19 cellular contexts compared by ENCODE assay signal in the genomic region with DNA sequence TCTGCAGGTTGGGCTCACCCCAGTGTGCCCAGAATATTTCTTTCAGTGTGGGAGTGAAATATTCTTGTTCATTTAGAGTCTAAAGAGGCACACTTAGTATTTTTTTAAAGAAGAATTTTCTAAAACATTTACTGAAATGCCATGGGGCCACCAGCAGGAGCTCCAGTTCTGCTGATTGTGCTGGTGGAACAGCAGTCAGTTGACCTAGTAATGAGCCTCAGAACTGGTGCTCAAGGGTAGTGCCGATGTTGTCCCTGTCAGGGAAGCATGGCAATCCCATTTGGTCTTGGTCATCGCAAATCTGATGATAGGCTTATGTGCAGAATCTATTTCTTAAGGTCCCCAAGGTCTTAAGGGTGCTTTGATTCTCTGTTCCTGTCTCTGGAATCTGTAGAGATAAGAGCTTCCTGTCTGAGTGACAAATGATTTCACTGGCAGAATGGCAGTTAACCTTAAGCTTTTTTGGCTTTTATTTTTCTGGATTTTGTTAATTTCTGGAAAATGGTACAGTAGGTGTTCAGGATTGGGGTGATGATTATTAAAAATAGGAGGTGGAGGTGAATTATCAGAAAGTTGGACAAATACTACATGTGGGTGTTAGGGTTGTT. TPM values are rescaled to one million over a fixed set of nuclear protein-coding genes. Genes with fewer than 3 reads are reported as not detected.
A peak's percentile ranks its signal among the peaks of the same experiment; 100 is the strongest.
DNase-seq lines count a peak whose midpoint lies in the region; ATAC-seq and TF ChIP-seq lines count a peak whose summit lies in the region.
"Had no signal": no experiment of that assay in that cellular context is flagged by ENCODE, and none has a peak within 500 bp of the region (broad histone marks: within the 10 kb centered on the region; RNA-seq: fewer than 3 reads in every experiment).

No MANE protein-coding gene starts in this region.

- H3K4me3 Mint-ChIP-seq in activated naive CD4-positive, alpha-beta T cell treated with anti-CD3 and anti-CD28 coated beads for 36 hours = no peak overlapping the region
- no peak overlapping the region for H3K4me3 Mint-ChIP-seq in activated CD4-positive, alpha-beta memory T cell treated with anti-CD3 and anti-CD28 coated beads for 36 hours
- no peak overlapping the region for H3K4me3 Mint-ChIP-seq in immature natural killer cell
- H3K4me3 Mint-ChIP-seq: neural progenitor cell had no signal

- H3K27ac ChIP-seq in subcutaneous abdominal adipose tissue (ENCODE audit: low read depth, low read length) (peak overlapping the region; percentile 21), left ventricle myocardium inferior (replicated peaks) (no peak overlapping the region), vagina (no peak overlapping the region)
- H3K27ac ChIP-seq: cardiac muscle cell, neural progenitor cell, tibial artery had no signal

- H3K4me3 ChIP-seq in subcutaneous abdominal adipose tissue (ENCODE audit: low read depth in 1 of 5, low read length in 5 of 5) (no peak overlapping the region), left ventricle myocardium inferior (no peak overlapping the region), vagina (no peak overlapping the region)
- H3K4me3 ChIP-seq: cardiac muscle cell, neural progenitor cell, tibial artery had no signal

- H3K9ac ChIP-seq in subcutaneous abdominal adipose tissue (ENCODE audit: low read length in 5 of 5) = no peak overlapping the region
- H3K9ac ChIP-seq: neural progenitor cell had no signal

- H3K36me3 ChIP-seq in subcutaneous abdominal adipose tissue (ENCODE audit: control insufficient read depth in 5 of 5, insufficient read depth in 5 of 5, low read length in 5 of 5) (peaks cover 10 to 35% (median 27%) of the 10 kb centered on the region in 5 donors), left ventricle myocardium inferior (peaks cover 25% of the 10 kb centered on the region), vagina (peaks cover 0 to 30% of the 10 kb centered on the region in 2 donors)
- H3K36me3 ChIP-seq: neural progenitor cell had no signal

- TF ChIP-seq CTCF in left ventricle myocardium inferior (IDR thresholded peaks at IDR 0.05; ENCODE audit: borderline replicate concordance) (no peak), vagina (IDR thresholded peaks at IDR 0.05) (no peak)

- DNase-seq in activated naive CD4-positive, alpha-beta T cell treated with anti-CD3 and anti-CD28 coated beads for 36 hours = no peak
- DNase-seq in activated naive CD4-positive, alpha-beta T cell treated with anti-CD3 and anti-CD28 coated beads, Interleukin-2, amount 50 U/mL, for 16 hours = no peak
- no peak for DNase-seq in activated CD4-positive, alpha-beta memory T cell treated with anti-CD3 and anti-CD28 coated beads for 36 hours
- no peak for DNase-seq in immature natural killer cell
- DNase-seq in left ventricle myocardium inferior = no peak
- no peak for DNase-seq in vagina (ENCODE audit: extremely low spot score in 2 of 2)
- DNase-seq: activated gamma-delta T cell treated with Interleukin-2 at 50 U/mL for 16 hours, DMS153, foreskin fibroblast, GOT3, NCI-H1694, NCI-H510A, right cardiac atrium, tibial artery had no signal

- H3K27me3 ChIP-seq in subcutaneous abdominal adipose tissue (ENCODE audit: control insufficient read depth in 5 of 5, insufficient read depth in 4 of 5, low read length in 5 of 5) (no peaks in the 10 kb centered on the region), left ventricle myocardium inferior (ENCODE audit: low read depth) (no peaks in the 10 kb centered on the region), vagina (no peaks in the 10 kb centered on the region)
- H3K27me3 ChIP-seq: cardiac muscle cell, neural progenitor cell, tibial artery had no signal

- CTCF ChIA-PET in activated naive CD4-positive, alpha-beta T cell treated with anti-CD3 and anti-CD28 coated beads for 36 hours (lab: Charles Lee) = interaction anchor here (0.6 to 0.8 kb wide), 2 partner anchors 23 to 28 kb away, joined by 3 to 4 read pairs; no protein-coding TSS in a partner anchor
- CTCF ChIA-PET in activated CD4-positive, alpha-beta memory T cell treated with anti-CD3 and anti-CD28 coated beads for 36 hours (lab: Charles Lee) = interaction anchor here (0.9 to 2.6 kb wide), 2 partner anchors 10 to 22 kb away, joined by 3 to 9 read pairs; no protein-coding TSS in a partner anchor

- intact Hi-C loops in activated naive CD4-positive, alpha-beta T cell treated with anti-CD3 and anti-CD28 coated beads for 36 hours (cut with micrococcal nuclease) = loop anchor here (2.0 kb wide), 1 partner anchor 22 kb away; no protein-coding TSS in a partner anchor
- intact Hi-C loops in activated CD4-positive, alpha-beta memory T cell treated with anti-CD3 and anti-CD28 coated beads for 36 hours (cut with micrococcal nuclease) = no loop called here
- intact Hi-C loops in left ventricle myocardium inferior (cut with micrococcal nuclease) = no loop called here
- intact Hi-C loops in vagina (cut with DNase I) = no loop called here

- no peaks in the 10 kb centered on the region for H3K9me3 Mint-ChIP-seq in activated naive CD4-positive, alpha-beta T cell treated with anti-CD3 and anti-CD28 coated beads for 36 hours
- no peaks in the 10 kb centered on the region for H3K9me3 Mint-ChIP-seq in activated CD4-positive, alpha-beta memory T cell treated with anti-CD3 and anti-CD28 coated beads for 36 hours
- H3K9me3 Mint-ChIP-seq in immature natural killer cell = no peaks in the 10 kb centered on the region
- H3K9me3 Mint-ChIP-seq: neural progenitor cell had no signal

- POLR2A ChIA-PET in activated CD4-positive, alpha-beta memory T cell treated with anti-CD3 and anti-CD28 coated beads for 36 hours (lab: Charles Lee) = no interaction called here

- ATAC-seq in HG02759 (IDR thresholded peaks at IDR 0.05; ENCODE audit: unreplicated experiment) = no peak
- ATAC-seq: activated CD4-positive, CD25-positive, alpha-beta regulatory T cell treated with anti-CD3 and anti-CD28 coated beads, Interleukin-2, amount 50 U/mL, for 24 hours; right cardiac atrium had no signal

- no peak for TF ChIP-seq POLR2A in vagina (IDR thresholded peaks at IDR 0.05)

- H3K9me3 ChIP-seq in subcutaneous abdominal adipose tissue (ENCODE audit: control insufficient read depth in 5 of 5, low read length in 5 of 5) (no peaks in the 10 kb centered on the region), left ventricle myocardium inferior (replicated peaks) (no peaks in the 10 kb centered on the region), vagina (no peaks in the 10 kb centered on the region)
- H3K9me3 ChIP-seq: tibial artery had no signal

- no peaks in the 10 kb centered on the region for H3K27me3 Mint-ChIP-seq in activated naive CD4-positive, alpha-beta T cell treated with anti-CD3 and anti-CD28 coated beads for 36 hours (ENCODE audit: low read depth)
- H3K27me3 Mint-ChIP-seq in activated CD4-positive, alpha-beta memory T cell treated with anti-CD3 and anti-CD28 coated beads for 36 hours = no peaks in the 10 kb centered on the region
- H3K27me3 Mint-ChIP-seq in immature natural killer cell (ENCODE audit: low read depth in 3 of 3) = peaks cover 2 to 4% (median 2%) of the 10 kb centered on the region in 3 donors

- peaks cover 57% of the 10 kb centered on the region for H3K4me1 Mint-ChIP-seq in activated naive CD4-positive, alpha-beta T cell treated with anti-CD3 and anti-CD28 coated beads for 36 hours (ENCODE audit: low read depth)
- H3K4me1 Mint-ChIP-seq in activated CD4-positive, alpha-beta memory T cell treated with anti-CD3 and anti-CD28 coated beads for 36 hours (ENCODE audit: low read depth) = peaks cover 47% of the 10 kb centered on the region
- H3K4me1 Mint-ChIP-seq in immature natural killer cell = peaks cover 53 to 83% of the 10 kb centered on the region in 2 donors
- H3K4me1 Mint-ChIP-seq: neural progenitor cell had no signal

- peak overlapping the region; percentile 64 for H3K27ac Mint-ChIP-seq in activated naive CD4-positive, alpha-beta T cell treated with anti-CD3 and anti-CD28 coated beads for 36 hours
- peak overlapping the region; percentile 63 for H3K27ac Mint-ChIP-seq in activated CD4-positive, alpha-beta memory T cell treated with anti-CD3 and anti-CD28 coated beads for 36 hours
- H3K27ac Mint-ChIP-seq in immature natural killer cell = peak overlapping the region; percentile 14 to 87 (median 76)
- H3K27ac Mint-ChIP-seq: neural progenitor cell had no signal

- H3K4me1 ChIP-seq in subcutaneous abdominal adipose tissue (ENCODE audit: control insufficient read depth in 5 of 5, insufficient read depth in 5 of 5, low read length in 5 of 5) (peaks cover 2 to 57% (median 27%) of the 10 kb centered on the region in 5 donors), left ventricle myocardium inferior (peaks cover 100% of the 10 kb centered on the region), vagina (peaks cover 48% of the 10 kb centered on the region)

- peaks cover 31% of the 10 kb centered on the region for H3K36me3 Mint-ChIP-seq in activated naive CD4-positive, alpha-beta T cell treated with anti-CD3 and anti-CD28 coated beads for 36 hours (ENCODE audit: low read depth)
- H3K36me3 Mint-ChIP-seq in activated CD4-positive, alpha-beta memory T cell treated with anti-CD3 and anti-CD28 coated beads for 36 hours = peaks cover 28% of the 10 kb centered on the region
- H3K36me3 Mint-ChIP-seq in immature natural killer cell = peaks cover 7 to 15% (median 10%) of the 10 kb centered on the region in 3 donors

RNA-seq across cellular contexts. Expression of gene JADE1, which starts 31.3 kb away (rescaled TPM):
- total RNA-seq in activated naive CD4-positive, alpha-beta T cell treated with anti-CD3 and anti-CD28 coated beads for 36 hours = 10 to 100 TPM; 35.8 to 38.2 TPM
- total RNA-seq in activated CD4-positive, alpha-beta memory T cell treated with anti-CD3 and anti-CD28 coated beads for 36 hours = 10 to 100 TPM; 25.4 to 28.3 TPM
- 10 to 100 TPM; 31.4 to 49.3 (median 42.0) TPM for polyA plus RNA-seq in immature natural killer cell
- total RNA-seq in left ventricle myocardium inferior (22.1 TPM), vagina (29.0 TPM)
